In the genomic region with DNA sequence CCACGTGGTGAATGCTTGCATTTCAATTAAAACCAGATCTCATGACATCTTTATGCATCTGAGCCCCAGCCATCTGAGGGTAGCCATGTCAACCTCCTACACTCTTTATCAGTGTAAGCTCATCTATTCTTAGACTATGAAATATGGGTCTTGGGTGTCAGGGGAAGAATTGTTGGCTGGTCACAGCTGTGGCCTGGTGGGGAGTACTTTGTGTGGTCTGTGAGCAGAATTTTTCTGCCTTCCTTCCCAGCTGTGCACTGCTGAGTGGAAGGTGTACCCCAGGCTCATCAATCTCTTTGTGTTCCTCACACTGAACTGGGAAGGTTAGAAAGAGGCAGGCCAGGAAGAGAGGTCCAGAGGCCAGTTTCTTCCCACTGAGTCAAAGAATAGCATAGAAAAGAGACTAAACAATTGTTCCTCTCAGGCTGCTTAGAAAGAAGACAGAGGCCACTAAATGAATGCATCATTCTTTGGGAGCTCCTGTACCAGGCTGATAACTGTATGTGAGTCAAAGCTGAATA, we compare ENCODE assay signal across 18 cellular contexts.
DNase-seq lines count a peak whose midpoint lies in the region; ATAC-seq, FAIRE-seq and TF ChIP-seq lines count a peak whose summit lies in the region.
"Had no signal": no experiment of that assay in that cellular context is flagged by ENCODE, and none has a peak within 500 bp of the region (broad histone marks: within the 10 kb centered on the region; RNA-seq: fewer than 3 reads in every experiment).

No MANE protein-coding gene starts in this region.

- H4K20me1 ChIP-seq in GM23248 (ENCODE audit: insufficient read depth): no peaks in the 10 kb centered on the region

- TF ChIP-seq CTCF in WTC11 (IDR thresholded peaks at IDR 0.05) (no peak), fibroblast of villous mesenchyme (IDR thresholded peaks at IDR 0.05; ENCODE audit: insufficient read depth, low read depth, low read length) (no peak), kidney (IDR thresholded peaks at IDR 0.05; ENCODE audit: borderline replicate concordance, extremely low read depth, insufficient read depth) (no peak)

- 0 out of 2 replicates have a peak overlapping the region, but pooled peaks have one; percentile 2 for H3K27ac Mint-ChIP-seq in WTC11
- H3K27ac Mint-ChIP-seq in activated T-cell treated with anti-CD3 and anti-CD28 coated beads, Interleukin-2, amount 50 U/mL, for 24 hours: no peak overlapping the region
- H3K27ac Mint-ChIP-seq: stimulated activated effector memory CD8-positive, alpha-beta T cell treated with anti-CD3 and anti-CD28 coated beads, Interleukin-12 subunit alpha, Interleukin-12 subunit beta, amount 100 ng/mL, for 72 hours had no signal

- DNase-seq in GM23248 (peak; percentile 73), WTC11 (ENCODE audit: low spot score) (no peak), fibroblast of villous mesenchyme (ENCODE audit: low read depth) (peak; percentile 64), renal cortical epithelial cell (ENCODE audit: low read depth) (peak; percentile 8), kidney (no peak), DMS 273 treated with DMSO at 0.1 percent for 48 hours (lab: John Stamatoyannopoulos, UW) (no peak)
- DNase-seq in activated T-cell treated with anti-CD3 and anti-CD28 coated beads, Interleukin-2, amount 50 U/mL, for 24 hours: no peak
- DNase-seq: activated CD4-positive, alpha-beta T cell treated with anti-CD3 and anti-CD28 coated beads, Interleukin-2, amount 50 U/mL, for 1 hour; amygdala; right cardiac atrium; stimulated activated CD4-positive, alpha-beta T cell treated with anti-CD3 and anti-CD28 coated beads, Interleukin-4, amount 100 ng/mL, for 4 hours; upper lobe of right lung had no signal

- H3K27me3 Mint-ChIP-seq in WTC11 (ENCODE audit: low read depth): no peaks in the 10 kb centered on the region
- H3K27me3 Mint-ChIP-seq in activated T-cell treated with anti-CD3 and anti-CD28 coated beads, Interleukin-2, amount 50 U/mL, for 24 hours: no peaks in the 10 kb centered on the region

- H3K79me2 ChIP-seq in GM23248 (ENCODE audit: insufficient read depth): no peaks in the 10 kb centered on the region

- in situ Hi-C loops in GM23248 (cut with MboI): no loop called here

- no peaks in the 10 kb centered on the region for H3K9me3 ChIP-seq in GM23248 (ENCODE audit: low read depth)
- H3K9me3 ChIP-seq in kidney (ENCODE audit: control insufficient read depth in 1 of 2, low read length in 2 of 2): no peaks in the 10 kb centered on the region
- H3K9me3 ChIP-seq: upper lobe of right lung had no signal

- no peaks in the 10 kb centered on the region for H3K36me3 ChIP-seq in GM23248 (ENCODE audit: low read depth)
- no peaks in the 10 kb centered on the region for H3K36me3 ChIP-seq in kidney (ENCODE audit: control insufficient read depth in 1 of 2, insufficient read depth in 2 of 2, low read length in 2 of 2)
- H3K36me3 ChIP-seq: upper lobe of right lung had no signal

- no peak overlapping the region for H3K4me3 Mint-ChIP-seq in WTC11
- no peak overlapping the region for H3K4me3 Mint-ChIP-seq in activated T-cell treated with anti-CD3 and anti-CD28 coated beads, Interleukin-2, amount 50 U/mL, for 24 hours
- H3K4me3 Mint-ChIP-seq: stimulated activated effector memory CD8-positive, alpha-beta T cell treated with anti-CD3 and anti-CD28 coated beads, Interleukin-12 subunit alpha, Interleukin-12 subunit beta, amount 100 ng/mL, for 72 hours had no signal

- POLR2A ChIA-PET in WTC11 (lab: Charles Lee): no interaction called here

- H3K4me1 Mint-ChIP-seq in WTC11: peaks cover 5% of the 10 kb centered on the region
- no peaks in the 10 kb centered on the region for H3K4me1 Mint-ChIP-seq in activated T-cell treated with anti-CD3 and anti-CD28 coated beads, Interleukin-2, amount 50 U/mL, for 24 hours (ENCODE audit: low read depth)
- H3K4me1 Mint-ChIP-seq: stimulated activated effector memory CD8-positive, alpha-beta T cell treated with anti-CD3 and anti-CD28 coated beads, Interleukin-12 subunit alpha, Interleukin-12 subunit beta, amount 100 ng/mL, for 72 hours had no signal

- H3K9ac ChIP-seq in GM23248: no peak overlapping the region
- H3K9ac ChIP-seq in kidney (ENCODE audit: low read length in 2 of 2): no peak overlapping the region

- H3F3A ChIP-seq in GM23248 (ENCODE audit: insufficient read depth): peaks cover 20% of the 10 kb centered on the region

- intact Hi-C loops in kidney (cut with DNase I): no loop called here

- CTCF ChIA-PET in WTC11 (lab: Charles Lee): no interaction called here

- no peaks in the 10 kb centered on the region for H3K9me2 ChIP-seq in GM23248 (ENCODE audit: insufficient read depth)

- H3K4me2 ChIP-seq in GM23248 (ENCODE audit: unreplicated experiment): no peak overlapping the region

- H3K4me3 ChIP-seq in GM23248 (no peak overlapping the region), fibroblast of villous mesenchyme (ENCODE audit: low read depth, low read length) (no peak overlapping the region), kidney (ENCODE audit: low read length in 2 of 2) (no peak overlapping the region)
- H3K4me3 ChIP-seq: upper lobe of right lung had no signal

- WGBS in GM23248 (ENCODE audit: low coverage in 1 of 2, low lambda C conversion rate in 2 of 2, missing lambda C conversion rate in 2 of 2), 2 experiments: 22 to 31% methylated on average over 1 of the region's 1 CpG

- ATAC-seq in WTC11 (no peak; the same call in 1 of the 2 replicates), HG03457 (IDR thresholded peaks at IDR 0.05; ENCODE audit: unreplicated experiment) (no peak)
- ATAC-seq: right cardiac atrium; stimulated activated effector memory CD8-positive, alpha-beta T cell treated with anti-CD3 and anti-CD28 coated beads, Interleukin-12 subunit alpha, Interleukin-12 subunit beta, amount 100 ng/mL, for 72 hours; upper lobe of right lung had no signal

- H3K4me1 ChIP-seq in GM23248 (ENCODE audit: insufficient read depth): peaks cover 18% of the 10 kb centered on the region
- no peaks in the 10 kb centered on the region for H3K4me1 ChIP-seq in kidney (ENCODE audit: control insufficient read depth in 1 of 2, insufficient read depth in 1 of 2, low read depth in 1 of 2, low read length in 2 of 2)
- H3K4me1 ChIP-seq: upper lobe of right lung had no signal

- H3K27me3 ChIP-seq in GM23248 (replicated peaks; ENCODE audit: insufficient read depth): no peaks in the 10 kb centered on the region
- H3K27me3 ChIP-seq: upper lobe of right lung had no signal

- no peak overlapping the region for H2AFZ ChIP-seq in GM23248

- peaks cover 3% of the 10 kb centered on the region; the same call in 1 of the 2 replicates for H3K36me3 Mint-ChIP-seq in WTC11
- no peaks in the 10 kb centered on the region for H3K36me3 Mint-ChIP-seq in activated T-cell treated with anti-CD3 and anti-CD28 coated beads, Interleukin-2, amount 50 U/mL, for 24 hours (ENCODE audit: low read depth)
- H3K36me3 Mint-ChIP-seq: stimulated activated effector memory CD8-positive, alpha-beta T cell treated with anti-CD3 and anti-CD28 coated beads, Interleukin-12 subunit alpha, Interleukin-12 subunit beta, amount 100 ng/mL, for 72 hours had no signal

- no peak for FAIRE-seq in kidney (lab: Jason Lieb, UNC)
- FAIRE-seq: G401.6, H1 had no signal

- H3K27ac ChIP-seq in GM23248 (peak overlapping the region; percentile 42), kidney (ENCODE audit: low read depth in 2 of 2, low read length in 2 of 2) (no peak overlapping the region)
- H3K27ac ChIP-seq: C4-2B, HL-60, upper lobe of right lung had no signal

- H3K9me3 Mint-ChIP-seq in WTC11: peaks cover 15% of the 10 kb centered on the region
- peaks cover 5% of the 10 kb centered on the region for H3K9me3 Mint-ChIP-seq in activated T-cell treated with anti-CD3 and anti-CD28 coated beads, Interleukin-2, amount 50 U/mL, for 24 hours
- H3K9me3 Mint-ChIP-seq: stimulated activated effector memory CD8-positive, alpha-beta T cell treated with anti-CD3 and anti-CD28 coated beads, Interleukin-12 subunit alpha, Interleukin-12 subunit beta, amount 100 ng/mL, for 72 hours had no signal

TF ChIP-seq in WTC11, 78 proteins besides CTCF, POLR2A, EP300 and RAD21:
- TF ChIP-seq HMGA2 (CRISPR knock-in tag; IDR thresholded peaks at IDR 0.05) (0 out of 2 replicates have a peak, but pooled peaks have one; percentile 30), ELF4 (CRISPR knock-in tag; IDR thresholded peaks at IDR 0.05; ENCODE audit: low read depth) (no peak)
TF ChIP-seq in WTC11: peak in this region for 1.

Comparison
In these comparisons a context has a peak if more than half of its experiments do, and no peak if none do; other contexts are left out.
1. DNase-seq: peak in GM23248 (single experiment), fibroblast of villous mesenchyme (single experiment) and renal cortical epithelial cell (single experiment); none in WTC11 (single experiment), kidney (single experiment), DMS 273 treated with DMSO at 0.1 percent for 48 hours (single experiment) and activated T-cell treated with anti-CD3 and anti-CD28 coated beads, Interleukin-2, amount 50 U/mL, for 24 hours (single experiment).